In the genomic region with DNA sequence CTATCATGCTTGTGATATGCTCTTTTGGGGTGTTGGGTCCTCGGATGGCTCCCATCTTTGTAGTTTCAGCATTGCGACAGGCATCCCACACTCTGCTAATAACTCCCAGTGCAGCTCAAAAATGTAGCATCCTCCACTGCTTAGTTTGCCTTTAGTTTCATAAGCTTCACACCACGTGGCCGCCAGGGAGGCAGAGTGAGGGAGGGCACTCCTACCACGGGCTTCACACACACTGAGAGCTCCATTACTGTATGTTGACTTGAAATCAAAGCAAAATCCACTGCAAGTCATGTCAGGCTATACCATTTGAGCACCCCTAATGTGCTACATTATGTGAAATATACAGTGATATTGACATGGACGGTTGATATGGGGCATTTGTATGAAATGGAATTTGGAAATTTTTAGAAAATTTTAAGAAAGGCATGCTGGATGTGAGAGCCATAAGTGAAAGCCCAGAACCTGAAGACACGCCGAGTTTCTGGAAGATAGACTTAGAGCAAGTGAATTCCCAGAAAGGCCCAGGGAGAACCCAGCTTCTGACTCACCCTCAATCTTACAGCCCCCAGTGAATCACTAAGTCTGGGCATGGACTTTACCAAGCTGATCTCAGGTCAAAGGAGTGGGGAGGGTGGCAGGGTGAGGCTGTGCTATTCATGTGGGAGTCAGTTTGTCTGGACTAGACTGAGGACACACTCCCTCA, we compare ENCODE assay signal across 1 cellular context.
TF ChIP-seq lines count a peak whose summit lies in the region.

No MANE protein-coding gene starts in this region.

TF ChIP-seq in HepG2, 621 proteins besides CTCF, POLR2A, EP300 and RAD21 (continued from another document):
- TF ChIP-seq, protein P1, sequence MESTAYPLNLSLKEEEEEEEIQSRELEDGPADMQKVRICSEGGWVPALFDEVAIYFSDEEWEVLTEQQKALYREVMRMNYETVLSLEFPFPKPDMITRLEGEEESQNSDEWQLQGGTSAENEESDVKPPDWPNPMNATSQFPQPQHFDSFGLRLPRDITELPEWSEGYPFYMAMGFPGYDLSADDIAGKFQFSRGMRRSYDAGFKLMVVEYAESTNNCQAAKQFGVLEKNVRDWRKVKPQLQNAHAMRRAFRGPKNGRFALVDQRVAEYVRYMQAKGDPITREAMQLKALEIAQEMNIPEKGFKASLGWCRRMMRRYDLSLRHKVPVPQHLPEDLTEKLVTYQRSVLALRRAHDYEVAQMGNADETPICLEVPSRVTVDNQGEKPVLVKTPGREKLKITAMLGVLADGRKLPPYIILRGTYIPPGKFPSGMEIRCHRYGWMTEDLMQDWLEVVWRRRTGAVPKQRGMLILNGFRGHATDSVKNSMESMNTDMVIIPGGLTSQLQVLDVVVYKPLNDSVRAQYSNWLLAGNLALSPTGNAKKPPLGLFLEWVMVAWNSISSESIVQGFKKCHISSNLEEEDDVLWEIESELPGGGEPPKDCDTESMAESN (CRISPR knock-in tag; conservative IDR thresholded peaks at IDR 0.05): no peak
- TF ChIP-seq HINFP (CRISPR knock-in tag; IDR thresholded peaks at IDR 0.05; ENCODE audit: low read depth): no peak
- no peak for TF ChIP-seq ZHX2 (IDR thresholded peaks at IDR 0.05; ENCODE audit: low read depth)
- no peak for TF ChIP-seq ZHX2 (CRISPR knock-in tag; IDR thresholded peaks at IDR 0.05; ENCODE audit: borderline replicate concordance)
